ENCODE assay signal across 20 cellular contexts in genomic region chr9:69143291-69143690, GRCh38.
"Had no signal": no experiment of that assay in that cellular context is flagged by ENCODE, and none has a peak within 500 bp of the region (broad histone marks: within the 10 kb centered on the region; RNA-seq: fewer than 3 reads in every experiment).

No MANE protein-coding gene starts in this region.

- H3K4me3 ChIP-seq: hepatocyte, left lung, skin epidermis, transverse colon, vagina had no signal

- H3K9me3 ChIP-seq: left lung, transverse colon, vagina had no signal

- H3K4me1 Mint-ChIP-seq: activated T-helper 17 cell treated with anti-CD3 and anti-CD28 coated beads, Interleukin-2, amount 50 U/mL, for 72 hours had no signal

- H3K9me3 Mint-ChIP-seq: activated naive CD4-positive, alpha-beta T cell treated with anti-CD3 and anti-CD28 coated beads for 36 hours; activated T-helper 17 cell treated with anti-CD3 and anti-CD28 coated beads, Interleukin-2, amount 50 U/mL, for 72 hours; natural killer cell treated with Interleukin-12 subunit alpha and Interleukin-12 subunit beta and Interleukin-15 and Interleukin-18, amount 100 ng/mL, for 72 hours; T-cell had no signal

- H3K27ac ChIP-seq: hepatocyte, skin epidermis, transverse colon, vagina had no signal

- H3K27me3 Mint-ChIP-seq: activated T-helper 17 cell treated with anti-CD3 and anti-CD28 coated beads, Interleukin-2, amount 50 U/mL, for 72 hours; natural killer cell treated with Interleukin-12 subunit alpha and Interleukin-12 subunit beta and Interleukin-15 and Interleukin-18, amount 100 ng/mL, for 72 hours; T-cell had no signal

- ATAC-seq: activated T-helper 17 cell treated with anti-CD3 and anti-CD28 coated beads, Interleukin-2, amount 50 U/mL, for 72 hours; left lung; natural killer cell treated with Interleukin-12 subunit alpha and Interleukin-12 subunit beta and Interleukin-15 and Interleukin-18, amount 100 ng/mL, for 72 hours; T-cell had no signal

- H3K36me3 Mint-ChIP-seq: natural killer cell treated with Interleukin-12 subunit alpha and Interleukin-12 subunit beta and Interleukin-15 and Interleukin-18, amount 100 ng/mL, for 72 hours; T-cell had no signal

- H3K36me3 ChIP-seq: left lung, transverse colon, vagina had no signal

- H2AFZ ChIP-seq: hepatocyte had no signal

- H3K4me2 ChIP-seq: hepatocyte had no signal

- H3K4me3 Mint-ChIP-seq: activated naive CD4-positive, alpha-beta T cell treated with anti-CD3 and anti-CD28 coated beads for 36 hours; activated T-helper 17 cell treated with anti-CD3 and anti-CD28 coated beads, Interleukin-2, amount 50 U/mL, for 72 hours; natural killer cell treated with Interleukin-12 subunit alpha and Interleukin-12 subunit beta and Interleukin-15 and Interleukin-18, amount 100 ng/mL, for 72 hours; T-cell had no signal

- DNase-seq: activated CD4-positive, alpha-beta T cell treated with anti-CD3 and anti-CD28 coated beads, Interleukin-2, amount 50 U/mL, for 4 hours; activated CD4-positive, CD25-positive, alpha-beta regulatory T cell treated with anti-CD3 and anti-CD28 coated beads, Interleukin-2, amount 50 U/mL, for 72 hours; activated naive CD4-positive, alpha-beta T cell treated with anti-CD3 and anti-CD28 coated beads for 36 hours; islet precursor cell; left lung; mesenchymal stem cell; nucleus accumbens; right cardiac atrium; stimulated activated CD4-positive, alpha-beta T cell treated with anti-CD3 and anti-CD28 coated beads, Interleukin-4, amount 100 ng/mL, for 4 hours; stimulated activated CD8-positive, alpha-beta memory T cell treated with anti-CD3 and anti-CD28 coated beads, Interleukin-4, amount 100 ng/mL, for 48 hours; stimulated activated naive CD4-positive, alpha-beta T cell treated with Interleukin-2 at 50 U/mL for 16 hours; substantia nigra; T-cell; T-helper 9 cell; transverse colon had no signal

- H3K27ac Mint-ChIP-seq: activated naive CD4-positive, alpha-beta T cell treated with anti-CD3 and anti-CD28 coated beads for 36 hours; activated T-helper 17 cell treated with anti-CD3 and anti-CD28 coated beads, Interleukin-2, amount 50 U/mL, for 72 hours; natural killer cell treated with Interleukin-12 subunit alpha and Interleukin-12 subunit beta and Interleukin-15 and Interleukin-18, amount 100 ng/mL, for 72 hours; T-cell had no signal

- H3K27me3 ChIP-seq: hepatocyte, left lung, transverse colon, vagina had no signal
